Comparison of ENCODE assay signal across 20 cellular contexts in the genomic region with DNA sequence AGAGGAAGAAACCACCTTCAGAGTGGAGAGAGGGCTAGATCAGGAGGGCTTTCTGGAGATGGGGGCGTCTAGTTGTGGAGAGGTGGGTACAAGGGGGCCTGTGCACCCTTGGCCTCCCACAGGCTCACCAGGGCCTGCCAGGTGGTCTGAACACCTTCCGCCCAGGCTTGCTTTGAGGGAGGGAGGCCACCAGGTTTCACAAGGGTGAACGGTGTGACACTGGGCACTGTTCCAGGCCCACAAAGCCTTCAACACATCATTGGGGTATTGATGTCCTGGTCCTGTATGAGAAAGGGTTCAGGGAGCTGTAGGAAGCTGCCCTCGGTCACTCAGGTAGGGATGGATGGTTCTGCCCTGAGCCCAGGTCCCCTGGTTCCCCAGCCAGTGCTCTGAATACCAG. TPM values are rescaled to one million over a fixed set of nuclear protein-coding genes. Genes with fewer than 3 reads are reported as not detected.
DNase-seq lines count a peak whose midpoint lies in the region; TF ChIP-seq lines count a peak whose summit lies in the region.
"Had no signal": no experiment of that assay in that cellular context is flagged by ENCODE, and none has a peak within 500 bp of the region (broad histone marks: within the 10 kb centered on the region; RNA-seq: fewer than 3 reads in every experiment).

No MANE protein-coding gene starts in this region.

- peak overlapping the region; percentile 98 for H3K9ac ChIP-seq in BLaER1
- peak overlapping the region; percentile 59 for H3K9ac ChIP-seq in adipocyte (ENCODE audit: low read length)

- H3K79me2 ChIP-seq in hepatocyte: no peaks in the 10 kb centered on the region

- H3K27ac ChIP-seq in BLaER1 (peak overlapping the region; percentile 97), hepatocyte (peak overlapping the region; percentile 24), sigmoid colon (peak overlapping the region; percentile 63 to 89 (median 84))
- H3K27ac ChIP-seq: colonic mucosa had no signal

- intact Hi-C loops in sigmoid colon (cut with DNase I): loop anchor here (1.0 to 2.0 kb wide), 3 partner anchors 43 to 127 kb away; no protein-coding TSS in a partner anchor

- no peak for TF ChIP-seq POLR2A in sigmoid colon (IDR thresholded peaks at IDR 0.05)

- H4K20me1 ChIP-seq in BLaER1 (peaks cover 97% of the 10 kb centered on the region), hepatocyte (ENCODE audit: insufficient read depth, poor library complexity, severe bottlenecking) (no peaks in the 10 kb centered on the region)

- H3K9me3 ChIP-seq in BLaER1 (no peaks in the 10 kb centered on the region), adipocyte (ENCODE audit: control insufficient read depth, low read length) (no peaks in the 10 kb centered on the region), hepatocyte (ENCODE audit: low read depth) (no peaks in the 10 kb centered on the region), sigmoid colon (no peaks in the 10 kb centered on the region)
- H3K9me3 ChIP-seq: colonic mucosa had no signal

- peak overlapping the region; percentile 97 for H3K4me2 ChIP-seq in BLaER1
- no peak overlapping the region for H3K4me2 ChIP-seq in hepatocyte

- no peak overlapping the region for H2AFZ ChIP-seq in hepatocyte

- H3K4me1 ChIP-seq in BLaER1 (peaks cover 86% of the 10 kb centered on the region), adipocyte (ENCODE audit: control insufficient read depth, insufficient read depth, low read length) (peaks cover 73% of the 10 kb centered on the region), hepatocyte (ENCODE audit: insufficient read depth) (peaks cover 46% of the 10 kb centered on the region), sigmoid colon (peaks cover 0 to 98% (median 92%) of the 10 kb centered on the region in 4 donors)
- H3K4me1 ChIP-seq: colonic mucosa had no signal

- H3K36me3 ChIP-seq in BLaER1 (peaks cover 50% of the 10 kb centered on the region), adipocyte (ENCODE audit: control insufficient read depth, insufficient read depth, low read length, severe bottlenecking) (no peaks in the 10 kb centered on the region), hepatocyte (replicated peaks; ENCODE audit: insufficient read depth, low read depth) (no peaks in the 10 kb centered on the region), sigmoid colon (no peaks in the 10 kb centered on the region)
- H3K36me3 ChIP-seq: colonic mucosa had no signal

- no peak for DNase-seq in adipocyte (ENCODE audit: low read depth)
- no peak for DNase-seq in hepatocyte (ENCODE audit: low spot score)
- DNase-seq in sigmoid colon: no peak
- no peak for DNase-seq in stimulated activated CD4-positive, alpha-beta T cell treated with anti-CD3 and anti-CD28 coated beads, Interleukin-4, amount 100 ng/mL, for 1 hour
- DNase-seq in foreskin melanocyte: no peak
- no peak for DNase-seq in activated CD4-positive, alpha-beta T cell treated with anti-CD3 and anti-CD28 coated beads, Interleukin-2, amount 50 U/mL, for 1 hour
- DNase-seq: activated CD4-positive, alpha-beta T cell treated with anti-CD3 and anti-CD28 coated beads for 4 hours; activated naive CD4-positive, alpha-beta T cell treated with Interleukin-2 at 50 U/mL for 16 hours; activated T-cell treated with anti-CD3 and anti-CD28 coated beads, Interleukin-2, amount 50 U/mL, for 4 hours; effector memory CD4-positive, alpha-beta T cell; erythroblast; naive B cell; NCI-H187; RPMI8226; stimulated activated CD4-positive, alpha-beta T cell treated with anti-CD3 and anti-CD28 coated beads, Interleukin-1b, Interleukin-23, amount 100 ng/mL, for 48 hours had no signal

- H3K9me2 ChIP-seq in hepatocyte (replicated peaks; ENCODE audit: insufficient read depth): no peaks in the 10 kb centered on the region

- no peak for TF ChIP-seq EP300 in sigmoid colon (IDR thresholded peaks at IDR 0.05)

- H3K27me3 ChIP-seq in BLaER1: no peaks in the 10 kb centered on the region
- H3K27me3 ChIP-seq in adipocyte (replicated peaks; ENCODE audit: control insufficient read depth, insufficient read depth, low read length): no peaks in the 10 kb centered on the region
- H3K27me3 ChIP-seq in hepatocyte: peaks cover 10% of the 10 kb centered on the region
- H3K27me3 ChIP-seq in sigmoid colon: no peaks in the 10 kb centered on the region

- TF ChIP-seq CTCF in hepatocyte (IDR thresholded peaks at IDR 0.05; ENCODE audit: poor library complexity): no peak
- TF ChIP-seq CTCF in sigmoid colon (IDR thresholded peaks at IDR 0.05): no peak

- H3K4me3 ChIP-seq in BLaER1 (peak overlapping the region; percentile 97), adipocyte (ENCODE audit: low read length) (no peak overlapping the region), hepatocyte (no peak overlapping the region), sigmoid colon (no peak overlapping the region)
- H3K4me3 ChIP-seq: colonic mucosa, skin epidermis had no signal

- 78% methylated on average over 4 of the region's 4 CpGs for WGBS in hepatocyte (ENCODE audit: low lambda C conversion rate, missing lambda C conversion rate)
- 66 to 72% methylated on average over 4 of the region's 4 CpGs for WGBS in sigmoid colon, 2 donors

RNA-seq across cellular contexts. Expression of a gene that starts 6.0 kb away (rescaled TPM):
- 17.7 and 19.4 TPM in 2 replicates for total RNA-seq in hepatocyte
- polyA plus RNA-seq in hepatocyte: 34.9 and 39.4 TPM in 2 replicates
- total RNA-seq in sigmoid colon: 10 to 100 TPM; 14.5 to 49.6 (median 32.1) TPM
- polyA plus RNA-seq in sigmoid colon: 1 to 10 TPM; 1.2 to 5.0 (median 3.6) TPM
- total RNA-seq: activated T-cell treated with anti-CD3 and anti-CD28 coated beads, Interleukin-2, amount 50 U/mL, for 4 hours; HepG2; T-helper 2 cell treated with Interferon-gamma antibody and Interleukin-4, amounts not matched to agents 100 ng/mL and 5 ng/mL, for 36 hours had no signal

Comparison
In these comparisons a context has a peak if more than half of its experiments do, and no peak if none do; other contexts are left out.
1. H3K27ac ChIP-seq: peak in every context shown above with its lines; median percentile 97 in BLaER1; 84 in sigmoid colon; 24 in hepatocyte.